23 cellular contexts compared by ENCODE assay signal in genomic region chr3:147197739-147198138, GRCh38.
DNase-seq lines count a peak whose midpoint lies in the region; ATAC-seq, FAIRE-seq and TF ChIP-seq lines count a peak whose summit lies in the region.
"Had no signal": no experiment of that assay in that cellular context is flagged by ENCODE, and none has a peak within 500 bp of the region (broad histone marks: within the 10 kb centered on the region; RNA-seq: fewer than 3 reads in every experiment).

No MANE protein-coding gene starts in this region.

- peak; percentile 84 for ATAC-seq in GM19351 (IDR thresholded peaks at IDR 0.05; ENCODE audit: unreplicated experiment)
- ATAC-seq in HG02870 (IDR thresholded peaks at IDR 0.05; ENCODE audit: unreplicated experiment): peak; percentile 95
- peak; percentile 54 for ATAC-seq in HG03565 (IDR thresholded peaks at IDR 0.05; ENCODE audit: unreplicated experiment)
- ATAC-seq: CD8-positive, alpha-beta T cell had no signal

- no peak for TF ChIP-seq CTCF in D721Med (IDR thresholded peaks at IDR 0.05; ENCODE audit: insufficient read depth, missing control alignments)

- peak; percentile 35 for FAIRE-seq in D721Med (lab: Jason Lieb, UNC)
- FAIRE-seq: GM19239, H1 had no signal

- DNase-seq in D721Med (ENCODE audit: insufficient read length, low spot score) (no peak), GM19238 (ENCODE audit: insufficient read length, low spot score) (no peak), DMS79 treated with DMSO at 0.1 percent for 48 hours (lab: John Stamatoyannopoulos, UW) (no peak)
- DNase-seq in stimulated activated CD4-positive, alpha-beta T cell treated with anti-CD3 and anti-CD28 coated beads, Interleukin-1b, Interleukin-23, amount 100 ng/mL, for 48 hours: no peak
- DNase-seq: Caco-2; CD8-positive, alpha-beta T cell; DMS 273 treated with DMSO at 0.1 percent for 48 hours; DMS79; GF-D8; HCEC 1CT; MM.1S; NCI-H1694; NCI-H2029 treated with DMSO at 0.1 percent for 48 hours; NCI-H446 treated with DMSO at 0.1 percent for 48 hours; NCI-H526; NCI-H82; Right ventricle myocardium superior; RPMI8226 had no signal
